In genomic region chr14:106107703-106108102, GRCh38 we compare ENCODE assay signal across 24 cellular contexts.
A peak's percentile ranks its signal among the peaks of the same experiment; 100 is the strongest.
DNase-seq lines count a peak whose midpoint lies in the region; ATAC-seq and TF ChIP-seq lines count a peak whose summit lies in the region.
"Had no signal": no experiment of that assay in that cellular context is flagged by ENCODE, and none has a peak within 500 bp of the region (broad histone marks: within the 10 kb centered on the region; RNA-seq: fewer than 3 reads in every experiment).

No MANE protein-coding gene starts in this region.

- DNase-seq in NCI-H2171 (lab: John Stamatoyannopoulos, UW) (peak; percentile 7), NCI-H2171 treated with DMSO at 0.1 percent for 48 hours (lab: John Stamatoyannopoulos, UW) (no peak), DND-41 (peak; percentile 82), NCI-H1092 (lab: John Stamatoyannopoulos, UW) (peak; percentile 10), NCI-H69 (lab: John Stamatoyannopoulos, UW) (peak; percentile 73), endothelial cell (ENCODE audit: low spot score) (no peak), prostate gland (ENCODE audit: low spot score) (no peak), Right ventricle myocardium superior (no peak)
- DNase-seq: 8988T; ACHN; AML-193; BE2C; CD4-positive, alpha-beta T cell; CD8-positive, alpha-beta memory T cell; DMS 273 treated with DMSO at 0.1 percent for 48 hours; EL; GDM1; H9 had no signal

- H3K4me3 ChIP-seq in DND-41 (ENCODE audit: low read depth in 1 of 2, low read length in 2 of 2) (peak overlapping the region in 1 of 2 experiments; percentile 38; a peak in 2 of 4 replicates), prostate gland (no peak overlapping the region)
- H3K4me3 ChIP-seq: A549; BLaER1 treated with 17β-estradiol and CSF1 and Interleukin-3, amounts not matched to agents 10 nM and 100 nM; GM12878; GM23338 had no signal

- no CpG with 5 or more reads among the region's 7 CpGs for WGBS in prostate gland

- H3K27me3 ChIP-seq in DND-41 (ENCODE audit: insufficient read depth, low read length, poor library complexity) (no peaks in the 10 kb centered on the region), prostate gland (replicated peaks; ENCODE audit: insufficient read depth) (no peaks in the 10 kb centered on the region)
- H3K27me3 ChIP-seq: BE2C; BLaER1 treated with 17β-estradiol and CSF1 and Interleukin-3, amounts not matched to agents 10 nM and 100 nM had no signal

- intact Hi-C loops in prostate gland (cut with DNase I) = no loop called here
- intact Hi-C loops in Right ventricle myocardium superior (cut with DNase I) = no loop called here

- H3K4me1 Mint-ChIP-seq in endothelial cell (ENCODE audit: unreplicated experiment) = no peaks in the 10 kb centered on the region
- H3K4me1 Mint-ChIP-seq: CD14-positive monocyte; CD8-positive, alpha-beta memory T cell; GM23338; H9 had no signal

- H4K20me1 ChIP-seq in DND-41 (ENCODE audit: insufficient read depth, low read length) = no peaks in the 10 kb centered on the region
- H4K20me1 ChIP-seq: BLaER1 treated with 17β-estradiol and CSF1 and Interleukin-3, amounts not matched to agents 10 nM and 100 nM had no signal

- no peaks in the 10 kb centered on the region for H3K36me3 Mint-ChIP-seq in endothelial cell (ENCODE audit: low read depth, unreplicated experiment)
- H3K36me3 Mint-ChIP-seq: CD14-positive monocyte; CD8-positive, alpha-beta memory T cell had no signal

- H3K27me3 Mint-ChIP-seq in endothelial cell (ENCODE audit: unreplicated experiment) = no peaks in the 10 kb centered on the region

- ATAC-seq in DND-41 (ENCODE audit: insufficient read depth, low read depth) (peak; percentile 99), Right ventricle myocardium superior (ENCODE audit: poor library complexity) (no peak)
- ATAC-seq: A549, GM12878, GM23338, HCT116 had no signal

- no peak for TF ChIP-seq CTCF in DND-41 (IDR thresholded peaks at IDR 0.05; ENCODE audit: borderline replicate concordance, extremely low read depth, low read length, poor library complexity, severe bottlenecking)
- TF ChIP-seq CTCF in endothelial cell (IDR thresholded peaks at IDR 0.05; ENCODE audit: unreplicated experiment) = no peak
- no peak for TF ChIP-seq CTCF in prostate gland (IDR thresholded peaks at IDR 0.05)

- H3K27ac Mint-ChIP-seq in endothelial cell (ENCODE audit: unreplicated experiment) = no peak overlapping the region
- H3K27ac Mint-ChIP-seq: CD14-positive monocyte; CD4-positive, alpha-beta T cell; CD8-positive, alpha-beta memory T cell; GM23338; H9 had no signal

- H2AFZ ChIP-seq in DND-41 (ENCODE audit: low read depth, low read length) = peak overlapping the region; percentile 26; the same call in 1 of the 2 replicates
- H2AFZ ChIP-seq: GM23338 had no signal

- H3K9me3 Mint-ChIP-seq in endothelial cell (ENCODE audit: unreplicated experiment) = no peaks in the 10 kb centered on the region
- H3K9me3 Mint-ChIP-seq: CD4-positive, alpha-beta T cell; CD8-positive, alpha-beta memory T cell; GM23338 had no signal

- H3K27ac ChIP-seq in DND-41 (ENCODE audit: low read length) = peak overlapping the region; percentile 97
- H3K27ac ChIP-seq in prostate gland = no peak overlapping the region
- H3K27ac ChIP-seq: A549; BLaER1 treated with 17β-estradiol and CSF1 and Interleukin-3, amounts not matched to agents 10 nM and 100 nM had no signal

- H3K9me3 ChIP-seq in DND-41 (ENCODE audit: insufficient read depth, low read length, severe bottlenecking) (no peaks in the 10 kb centered on the region), prostate gland (no peaks in the 10 kb centered on the region)
- H3K9me3 ChIP-seq: A549; BE2C; BLaER1 treated with 17β-estradiol and CSF1 and Interleukin-3, amounts not matched to agents 10 nM and 100 nM had no signal

- H3K9ac ChIP-seq in DND-41 (ENCODE audit: low read depth, low read length) = peak overlapping the region; percentile 56
- H3K9ac ChIP-seq: BLaER1 treated with 17β-estradiol and CSF1 and Interleukin-3, amounts not matched to agents 10 nM and 100 nM had no signal

- no peak overlapping the region for H3K4me3 Mint-ChIP-seq in endothelial cell (ENCODE audit: unreplicated experiment)
- H3K4me3 Mint-ChIP-seq: CD14-positive monocyte; CD4-positive, alpha-beta T cell; CD8-positive, alpha-beta memory T cell; GM23338; H9 had no signal

- H3K4me2 ChIP-seq in DND-41 (ENCODE audit: insufficient read depth, low read length) = peak overlapping the region; percentile 53
- H3K4me2 ChIP-seq: A549; BLaER1 treated with 17β-estradiol and CSF1 and Interleukin-3, amounts not matched to agents 10 nM and 100 nM; GM23338 had no signal

- no peaks in the 10 kb centered on the region for H3K79me2 ChIP-seq in DND-41 (ENCODE audit: insufficient read depth, low read length)

- H3K4me1 ChIP-seq in DND-41 (ENCODE audit: insufficient read depth, low read length) (peaks cover 58% of the 10 kb centered on the region), prostate gland (replicated peaks) (no peaks in the 10 kb centered on the region)
- H3K4me1 ChIP-seq: A549; BE2C; BLaER1 treated with 17β-estradiol and CSF1 and Interleukin-3, amounts not matched to agents 10 nM and 100 nM had no signal

- H3K36me3 ChIP-seq in DND-41 (ENCODE audit: insufficient read depth, low read length) (no peaks in the 10 kb centered on the region), prostate gland (no peaks in the 10 kb centered on the region)
- H3K36me3 ChIP-seq: BE2C; BLaER1 treated with 17β-estradiol and CSF1 and Interleukin-3, amounts not matched to agents 10 nM and 100 nM had no signal

- no peak for TF ChIP-seq POLR2A in prostate gland (IDR thresholded peaks at IDR 0.05)

Comparison
In these comparisons a context has a peak if more than half of its experiments do, and no peak if none do; other contexts are left out.
1. DNase-seq: peak in NCI-H2171 (single experiment), DND-41 (single experiment), NCI-H1092 (single experiment) and NCI-H69 (single experiment); none in NCI-H2171 treated with DMSO at 0.1 percent for 48 hours (single experiment), endothelial cell (single experiment), prostate gland (single experiment) and Right ventricle myocardium superior (single experiment).